Comparison of ENCODE assay signal across 14 cellular contexts in the genomic region with DNA sequence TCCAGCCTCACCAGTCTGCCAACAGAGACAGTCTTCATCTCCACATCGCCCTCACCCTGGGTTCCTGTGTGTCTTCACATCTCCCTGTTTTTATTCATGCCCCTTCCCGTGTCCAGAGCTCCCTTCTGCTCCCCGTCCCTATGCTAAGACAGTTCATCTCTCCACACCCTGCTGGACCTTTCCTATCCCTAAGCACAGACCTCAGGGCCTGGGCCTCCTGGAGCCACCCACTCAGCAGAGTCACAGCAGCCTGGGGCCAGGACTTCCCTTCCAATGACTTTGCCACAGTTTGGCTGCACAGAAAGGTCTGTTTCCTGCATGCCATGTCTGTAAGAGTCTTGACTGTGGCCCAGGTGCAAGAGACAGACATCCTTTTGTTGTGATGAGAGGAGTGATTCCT.
DNase-seq lines count a peak whose midpoint lies in the region; TF ChIP-seq lines count a peak whose summit lies in the region.
"Had no signal": no experiment of that assay in that cellular context is flagged by ENCODE, and none has a peak within 500 bp of the region (broad histone marks: within the 10 kb centered on the region; RNA-seq: fewer than 3 reads in every experiment).

No MANE protein-coding gene starts in this region.

- H3K9me3 ChIP-seq in endodermal cell (ENCODE audit: control insufficient read depth, low read length) (no peaks in the 10 kb centered on the region), ovary (no peaks in the 10 kb centered on the region)

- H3K4me1 ChIP-seq in endodermal cell (ENCODE audit: control insufficient read depth, insufficient read depth, low read length) = no peaks in the 10 kb centered on the region
- no peaks in the 10 kb centered on the region for H3K4me1 ChIP-seq in ovary (ENCODE audit: insufficient read depth)

- H3K27ac ChIP-seq in endodermal cell (ENCODE audit: low read depth, low read length) = no peak overlapping the region
- no peak overlapping the region for H3K27ac ChIP-seq in ovary

- TF ChIP-seq EP300 in ovary (IDR thresholded peaks at IDR 0.05) = no peak

- no peak for TF ChIP-seq POLR2A in ovary (IDR thresholded peaks at IDR 0.05)

- H3K27me3 ChIP-seq in endodermal cell (ENCODE audit: control insufficient read depth, insufficient read depth, low read length, poor library complexity, severe bottlenecking) = no peaks in the 10 kb centered on the region
- no peaks in the 10 kb centered on the region for H3K27me3 ChIP-seq in ovary

- TF ChIP-seq CTCF in endodermal cell (conservative IDR thresholded peaks at IDR 0.05) = no peak
- no peak for TF ChIP-seq CTCF in ovary (IDR thresholded peaks at IDR 0.05)

- peak; percentile 32 for DNase-seq in activated CD8-positive, alpha-beta memory T cell treated with anti-CD3 and anti-CD28 coated beads for 24 hours
- DNase-seq in activated CD8-positive, alpha-beta memory T cell treated with anti-CD3 and anti-CD28 coated beads, Interleukin-2, amount 50 U/mL, for 48 hours = no peak
- peak; percentile 21 for DNase-seq in MV-4-11 (lab: John Stamatoyannopoulos, UW)
- DNase-seq in endodermal cell = peak; percentile 7
- DNase-seq in NCI-H2107 (lab: John Stamatoyannopoulos, UW) = no peak
- DNase-seq in T1000 (lab: John Stamatoyannopoulos, UW) = no peak
- DNase-seq in ovary = no peak
- DNase-seq in NCI-H510A (lab: John Stamatoyannopoulos, UW) = no peak
- DNase-seq: 8988T; AML-193; CD8-positive, alpha-beta T cell; COR-L47; DMS53; GF-D8 had no signal

- H3K27ac Mint-ChIP-seq in endodermal cell = no peak overlapping the region
- H3K27ac Mint-ChIP-seq: CD8-positive, alpha-beta T cell had no signal

- H3K36me3 ChIP-seq in endodermal cell (ENCODE audit: control insufficient read depth, insufficient read depth, low read length) = no peaks in the 10 kb centered on the region
- no peaks in the 10 kb centered on the region for H3K36me3 ChIP-seq in ovary

- H3K9me3 Mint-ChIP-seq in endodermal cell = no peaks in the 10 kb centered on the region
- H3K9me3 Mint-ChIP-seq: CD8-positive, alpha-beta T cell had no signal

- H3K4me1 Mint-ChIP-seq in endodermal cell = no peaks in the 10 kb centered on the region

- H3K4me3 ChIP-seq in endodermal cell (ENCODE audit: low read length) (no peak overlapping the region), ovary (no peak overlapping the region)

- H3K36me3 Mint-ChIP-seq in endodermal cell (ENCODE audit: low read depth) = no peaks in the 10 kb centered on the region
- H3K36me3 Mint-ChIP-seq: CD8-positive, alpha-beta T cell had no signal

- H3K4me3 Mint-ChIP-seq in endodermal cell = no peak overlapping the region
- H3K4me3 Mint-ChIP-seq: CD8-positive, alpha-beta T cell had no signal

- H3K27me3 Mint-ChIP-seq in endodermal cell (ENCODE audit: insufficient read depth) = no peaks in the 10 kb centered on the region

- WGBS in endodermal cell (ENCODE audit: insufficient coverage in 1 of 2, insufficient read length in 1 of 2), 2 experiments = 91% methylated on average over 2 of the region's 3 CpGs; no CpG with 5 or more reads in 1 of the 2 experiments
- 60 to 94% (median 82%) methylated on average over 2 to 3 of the region's 3 CpGs for WGBS in ovary, 3 donors

- intact Hi-C loops in ovary (cut with DNase I) = no loop called here

- no peak overlapping the region for H3K9ac ChIP-seq in endodermal cell (ENCODE audit: extremely low read depth, low read length, poor library complexity, severe bottlenecking)

Comparison
In these comparisons a context has a peak if more than half of its experiments do, and no peak if none do; other contexts are left out.
1. DNase-seq: peak in activated CD8-positive, alpha-beta memory T cell treated with anti-CD3 and anti-CD28 coated beads for 24 hours (single experiment), MV-4-11 (single experiment) and endodermal cell (single experiment); none in activated CD8-positive, alpha-beta memory T cell treated with anti-CD3 and anti-CD28 coated beads, Interleukin-2, amount 50 U/mL, for 48 hours (single experiment), NCI-H2107 (single experiment), T1000 (single experiment), ovary (0 of 5) and NCI-H510A (single experiment).